Comparison of ENCODE assay signal across 16 cellular contexts in genomic region chr17:55757659-55758058, GRCh38. TPM values are rescaled to one million over a fixed set of nuclear protein-coding genes. Genes with fewer than 3 reads are reported as not detected.
"Had no signal": no experiment of that assay in that cellular context is flagged by ENCODE, and none has a peak within 500 bp of the region (broad histone marks: within the 10 kb centered on the region; RNA-seq: fewer than 3 reads in every experiment).

No MANE protein-coding gene starts in this region.

- H3K36me3 Mint-ChIP-seq: activated naive CD8-positive, alpha-beta T cell treated with anti-CD3 and anti-CD28 coated beads for 36 hours had no signal

- H3K4me1 Mint-ChIP-seq: activated CD4-positive, alpha-beta T cell treated with anti-CD3 and anti-CD28 coated beads for 36 hours had no signal

- ATAC-seq: activated CD4-positive, alpha-beta T cell treated with anti-CD3 and anti-CD28 coated beads for 36 hours; activated T-cell treated with anti-CD3 and anti-CD28 coated beads, Interleukin-2, amount 50 U/mL, for 72 hours; naive thymus-derived CD4-positive, alpha-beta T cell had no signal

- H3K27ac Mint-ChIP-seq: activated CD4-positive, alpha-beta memory T cell treated with anti-CD3 and anti-CD28 coated beads, Interleukin-2, amount 10 ng/mL, durations not matched to agents 7 days and 5 days; activated CD4-positive, alpha-beta T cell treated with anti-CD3 and anti-CD28 coated beads for 36 hours; activated naive CD8-positive, alpha-beta T cell treated with anti-CD3 and anti-CD28 coated beads for 36 hours; activated T-cell treated with anti-CD3 and anti-CD28 coated beads, Interleukin-2, amount 50 U/mL, for 72 hours; stimulated activated naive CD8-positive, alpha-beta T cell treated with anti-CD3 and anti-CD28 coated beads, Interleukin-15, Interleukin-2, amounts not matched to agents 100 ng/mL and 50 ng/mL, for 24 hours had no signal

- H3K9me3 Mint-ChIP-seq: activated CD4-positive, alpha-beta memory T cell treated with anti-CD3 and anti-CD28 coated beads, Interleukin-2, amount 10 ng/mL, durations not matched to agents 7 days and 5 days; activated naive CD8-positive, alpha-beta T cell treated with anti-CD3 and anti-CD28 coated beads for 36 hours; activated T-cell treated with anti-CD3 and anti-CD28 coated beads, Interleukin-2, amount 50 U/mL, for 72 hours; naive thymus-derived CD4-positive, alpha-beta T cell; stimulated activated naive CD8-positive, alpha-beta T cell treated with anti-CD3 and anti-CD28 coated beads, Interleukin-15, Interleukin-2, amounts not matched to agents 100 ng/mL and 50 ng/mL, for 24 hours had no signal

- H3K4me3 Mint-ChIP-seq: activated CD4-positive, alpha-beta memory T cell treated with anti-CD3 and anti-CD28 coated beads, Interleukin-2, amount 10 ng/mL, durations not matched to agents 7 days and 5 days; activated CD4-positive, alpha-beta T cell treated with anti-CD3 and anti-CD28 coated beads for 36 hours; activated naive CD8-positive, alpha-beta T cell treated with anti-CD3 and anti-CD28 coated beads for 36 hours; activated T-cell treated with anti-CD3 and anti-CD28 coated beads, Interleukin-2, amount 50 U/mL, for 72 hours; naive thymus-derived CD4-positive, alpha-beta T cell; stimulated activated naive CD8-positive, alpha-beta T cell treated with anti-CD3 and anti-CD28 coated beads, Interleukin-15, Interleukin-2, amounts not matched to agents 100 ng/mL and 50 ng/mL, for 24 hours had no signal

- DNase-seq: activated CD4-positive, alpha-beta memory T cell treated with anti-CD3 and anti-CD28 coated beads, Interleukin-2, amount 10 ng/mL, durations not matched to agents 7 days and 5 days; activated CD4-positive, alpha-beta T cell treated with anti-CD3 and anti-CD28 coated beads for 36 hours; activated CD8-positive, alpha-beta memory T cell treated with anti-CD3 and anti-CD28 coated beads, Interleukin-2, amount 50 U/mL, for 4 hours; activated gamma-delta T cell treated with Interleukin-2 at 50 U/mL for 16 hours; activated naive CD8-positive, alpha-beta T cell treated with anti-CD3 and anti-CD28 coated beads for 36 hours; activated T-cell treated with anti-CD3 and anti-CD28 coated beads, Interleukin-2, amount 50 U/mL, for 72 hours; head of caudate nucleus; islet precursor cell; mammary epithelial cell; naive thymus-derived CD4-positive, alpha-beta T cell; posterior cingulate gyrus; stimulated activated CD4-positive, alpha-beta T cell treated with anti-CD3 and anti-CD28 coated beads, Interleukin-15, amount 100 ng/mL, for 24 hours; stimulated activated CD4-positive, alpha-beta T cell treated with anti-CD3 and anti-CD28 coated beads, Interleukin-4, amount 100 ng/mL, for 24 hours; WERI-Rb-1 had no signal

- H3K27me3 Mint-ChIP-seq: activated CD4-positive, alpha-beta memory T cell treated with anti-CD3 and anti-CD28 coated beads, Interleukin-2, amount 10 ng/mL, durations not matched to agents 7 days and 5 days; activated CD4-positive, alpha-beta T cell treated with anti-CD3 and anti-CD28 coated beads for 36 hours; activated naive CD8-positive, alpha-beta T cell treated with anti-CD3 and anti-CD28 coated beads for 36 hours; naive thymus-derived CD4-positive, alpha-beta T cell; stimulated activated naive CD8-positive, alpha-beta T cell treated with anti-CD3 and anti-CD28 coated beads, Interleukin-15, Interleukin-2, amounts not matched to agents 100 ng/mL and 50 ng/mL, for 24 hours had no signal

RNA-seq across cellular contexts. Expression of gene TMEM100, which starts 35.0 kb away (rescaled TPM):
- total RNA-seq: activated CD4-positive, alpha-beta memory T cell treated with anti-CD3 and anti-CD28 coated beads, Interleukin-2, amount 10 ng/mL, durations not matched to agents 7 days and 5 days; activated CD4-positive, alpha-beta T cell treated with anti-CD3 and anti-CD28 coated beads for 36 hours; activated naive CD8-positive, alpha-beta T cell treated with anti-CD3 and anti-CD28 coated beads for 36 hours; activated T-cell treated with anti-CD3 and anti-CD28 coated beads, Interleukin-2, amount 50 U/mL, for 72 hours; mononuclear cell; naive thymus-derived CD4-positive, alpha-beta T cell had no signal
